In genomic region chr10:47285381-47286115, GRCh38 we compare ENCODE assay signal across 1 cellular context.
TF ChIP-seq lines count a peak whose summit lies in the region.

No MANE protein-coding gene starts in this region.

TF ChIP-seq in HCT116, 20 proteins besides CTCF, POLR2A, EP300 and RAD21 (continued from another document):
- TF ChIP-seq ATF3 (IDR thresholded peaks at IDR 0.05) (no peak), YY1 (IDR thresholded peaks at IDR 0.05; ENCODE audit: extremely low read depth, insufficient replicate concordance, low read depth, low read length) (no peak), MAX (IDR thresholded peaks at IDR 0.05) (no peak), EZH2phosphoT487 (IDR thresholded peaks at IDR 0.05; ENCODE audit: borderline replicate concordance) (no peak), ZFX (IDR thresholded peaks at IDR 0.05) (no peak), REST (IDR thresholded peaks at IDR 0.05; ENCODE audit: low read depth) (no peak), EZH2 (IDR thresholded peaks at IDR 0.05) (no peak), CEBPB (IDR thresholded peaks at IDR 0.05; ENCODE audit: low read depth) (no peak), POLR2AphosphoS5 (IDR thresholded peaks at IDR 0.05; ENCODE audit: low read depth, low read length) (no peak)
